In genomic region chr7:151060416-151061234, GRCh38 we compare ENCODE assay signal across 8 cellular contexts. TPM values are rescaled to one million over a fixed set of nuclear protein-coding genes. Genes with fewer than 3 reads are reported as not detected.
DNase-seq lines count a peak whose midpoint lies in the region; ATAC-seq and TF ChIP-seq lines count a peak whose summit lies in the region.

No MANE protein-coding gene starts in this region.

- peaks cover 43% of the 10 kb centered on the region for H3K79me2 ChIP-seq in PC-9 (ENCODE audit: low read depth)

- peak overlapping the region; percentile 93 for H3K4me2 ChIP-seq in PC-9

- CTCF ChIA-PET in PC-9 (lab: Charles Lee): interaction anchor here (0.7 kb wide), 1 partner anchor 24 kb away, joined by 3 read pairs; no protein-coding TSS in a partner anchor

- H3K27me3 ChIP-seq in PC-9 (ENCODE audit: insufficient read depth, low read depth): no peaks in the 10 kb centered on the region
- no peaks in the 10 kb centered on the region for H3K27me3 ChIP-seq in upper lobe of right lung

- BruUV-seq in PC-9 (replicated peaks; lab: Mats Ljungman, UMichigan): TSS peak; percentile 23

- H4K20me1 ChIP-seq in PC-9 (ENCODE audit: insufficient read depth): peaks cover 20% of the 10 kb centered on the region

- peak; percentile 0 for ATAC-seq in upper lobe of right lung
- ATAC-seq in HG03175 (IDR thresholded peaks at IDR 0.05; ENCODE audit: unreplicated experiment): no peak

- peak overlapping the region; percentile 79 for H2AFZ ChIP-seq in PC-9

- H3K36me3 ChIP-seq in PC-9 (ENCODE audit: low read depth): no peaks in the 10 kb centered on the region
- peaks cover 30% of the 10 kb centered on the region for H3K36me3 ChIP-seq in mesodermal cell (ENCODE audit: control insufficient read depth, insufficient read depth, low read length)
- H3K36me3 ChIP-seq in upper lobe of right lung: peaks cover 18% of the 10 kb centered on the region

- POLR2A ChIA-PET in PC-9 (lab: Charles Lee; ENCODE audit: unreplicated experiment): interaction anchor here (0.6 to 0.7 kb wide), 4 partner anchors 8 to 249 kb away, joined by 4 to 25 read pairs (median 7); partner anchors contain the start of genes ABCB8 and ATG9B

- TF ChIP-seq CTCF in PC-9 (conservative IDR thresholded peaks at IDR 0.05) (no peak), upper lobe of right lung (IDR thresholded peaks at IDR 0.05) (no peak)

- no peaks in the 10 kb centered on the region for H3K9me3 ChIP-seq in PC-9 (ENCODE audit: insufficient read depth, low read depth)
- H3K9me3 ChIP-seq in mesodermal cell (ENCODE audit: control insufficient read depth, low read length): no peaks in the 10 kb centered on the region
- no peaks in the 10 kb centered on the region for H3K9me3 ChIP-seq in upper lobe of right lung

- 5 to 15% methylated on average over 13 to 15 of the region's 21 CpGs for WGBS in mesodermal cell (ENCODE audit: insufficient coverage in 2 of 2), 2 experiments

- no peaks in the 10 kb centered on the region for H3K9me2 ChIP-seq in PC-9 (ENCODE audit: insufficient read depth)

- H3K27ac ChIP-seq in PC-9: no peak overlapping the region
- peak overlapping the region; percentile 99 for H3K27ac ChIP-seq in cingulate gyrus (ENCODE audit: low read depth, low read length)
- no peak overlapping the region for H3K27ac ChIP-seq in mesodermal cell (ENCODE audit: low read depth, low read length, severe bottlenecking)
- peak overlapping the region; percentile 98 for H3K27ac ChIP-seq in upper lobe of right lung

- peak; percentile 67 for DNase-seq in activated effector memory CD4-positive, alpha-beta T cell treated with anti-CD3 and anti-CD28 coated beads, Interleukin-2, amount 50 U/mL, for 16 hours
- no peak for DNase-seq in activated effector memory CD4-positive, alpha-beta T cell treated with Interleukin-2 at 50 U/mL for 16 hours
- peak in 1 of 2 experiments; percentile 71 for DNase-seq in PC-9
- DNase-seq in upper lobe of right lung: peak; percentile 80
- no peak for DNase-seq in NOMO-1 treated with dmso at 0.1 percent for 144 hours (lab: John Stamatoyannopoulos, UW; ENCODE audit: unreplicated experiment)

- H3K4me1 ChIP-seq in PC-9 (replicated peaks; ENCODE audit: insufficient read depth): peaks cover 50% of the 10 kb centered on the region
- H3K4me1 ChIP-seq in mesodermal cell (ENCODE audit: control insufficient read depth, insufficient read depth, low read length, poor library complexity, severe bottlenecking): peaks cover 40% of the 10 kb centered on the region
- H3K4me1 ChIP-seq in upper lobe of right lung: peaks cover 36% of the 10 kb centered on the region

- intact Hi-C loops in PC-9 (cut with micrococcal nuclease; ENCODE audit: unreplicated experiment): loop anchor here (1.0 kb wide), 1 partner anchor 20 kb away; the partner anchor contains the start of gene FASTK
- intact Hi-C loops in upper lobe of right lung (cut with DNase I): no loop called here

- H3K4me3 ChIP-seq in PC-9 (peak overlapping the region; percentile 82), mesodermal cell (ENCODE audit: extremely low read depth, insufficient read depth, low read length, poor library complexity, severe bottlenecking) (peak overlapping the region; percentile 85), upper lobe of right lung (peak overlapping the region; percentile 84)

- H3F3A ChIP-seq in PC-9 (ENCODE audit: insufficient read depth, low read depth): peaks cover 47% of the 10 kb centered on the region; the same call in 1 of the 2 replicates

RNA-seq across cellular contexts. Expression of gene SLC4A2, which starts 1.2 kb away (rescaled TPM):
- total RNA-seq in PC-9 (2021): 199 and 245 TPM in 2 replicates
- 77.0 TPM for polyA plus RNA-seq in mesodermal cell (2013, experiment 1 of 2)
- 68.0 TPM for polyA plus RNA-seq in mesodermal cell (2013, experiment 2 of 2)
- 178 TPM for total RNA-seq in upper lobe of right lung

RNA-seq across cellular contexts. Expression of gene CDK5, which starts 2.9 kb away (rescaled TPM):
- total RNA-seq in PC-9 (2021): 45.7 and 58.4 TPM in 2 replicates
- polyA plus RNA-seq in mesodermal cell (2013, experiment 1 of 2): 31.6 TPM
- polyA plus RNA-seq in mesodermal cell (2013, experiment 2 of 2): 26.1 TPM
- 10.4 TPM for total RNA-seq in upper lobe of right lung

RNA-seq across cellular contexts. Expression of gene ASIC3, which starts 12.3 kb away (rescaled TPM):
- 7.6 and 10.5 TPM in 2 replicates for total RNA-seq in PC-9 (2021)
- 4.0 TPM for polyA plus RNA-seq in mesodermal cell (2013, experiment 1 of 2)
- 2.7 TPM for polyA plus RNA-seq in mesodermal cell (2013, experiment 2 of 2)
- 2.6 TPM for total RNA-seq in upper lobe of right lung

RNA-seq across cellular contexts. Expression of gene FASTK, which starts 20.0 kb away (rescaled TPM):
- 104 and 126 TPM in 2 replicates for total RNA-seq in PC-9 (2021)
- 51.8 TPM for polyA plus RNA-seq in mesodermal cell (2013, experiment 1 of 2)
- 50.3 TPM for polyA plus RNA-seq in mesodermal cell (2013, experiment 2 of 2)
- 54.2 TPM for total RNA-seq in upper lobe of right lung

RNA-seq across cellular contexts. Expression of gene TMUB1, which starts 22.7 kb away (rescaled TPM):
- total RNA-seq in PC-9 (2021) (87.8 and 99.3 TPM in 2 replicates), upper lobe of right lung (36.3 TPM)
- polyA plus RNA-seq in mesodermal cell (2013, experiment 1 of 2): 45.6 TPM
- polyA plus RNA-seq in mesodermal cell (2013, experiment 2 of 2): 44.6 TPM

Comparison
In these comparisons a context has a peak if more than half of its experiments do, and no peak if none do; other contexts are left out.
1. DNase-seq: peak in activated effector memory CD4-positive, alpha-beta T cell treated with anti-CD3 and anti-CD28 coated beads, Interleukin-2, amount 50 U/mL, for 16 hours (single experiment) and upper lobe of right lung (single experiment); none in activated effector memory CD4-positive, alpha-beta T cell treated with Interleukin-2 at 50 U/mL for 16 hours (single experiment) and NOMO-1 treated with dmso at 0.1 percent for 144 hours (single experiment).
2. H3K27ac ChIP-seq: peak in cingulate gyrus (single experiment) and upper lobe of right lung (single experiment); none in PC-9 (single experiment) and mesodermal cell (single experiment).
3. Peak in every context shown above with its lines, with median percentiles within 50 percentile points of each other: H3K4me3 ChIP-seq.